8 cellular contexts compared by ENCODE assay signal in genomic region chr15:43799945-43800285, GRCh38. TPM values are rescaled to one million over a fixed set of nuclear protein-coding genes. Genes with fewer than 3 reads are reported as not detected.
DNase-seq lines count a peak whose midpoint lies in the region; ATAC-seq and TF ChIP-seq lines count a peak whose summit lies in the region.

Gene SERINC4, minus strand, starts transcription at chr15:43800220. Its CDS starts 234 bp downstream, at chr15:43799986.

- H3K23ac ChIP-seq in H9 (ENCODE audit: insufficient read length, low read depth, low read length): no peak within 1 kb of the TSS

- H2BK5ac ChIP-seq in H9 (ENCODE audit: insufficient read length, low read length): no peak within 1 kb of the TSS

- no peak within 1 kb of the TSS for H2BK120ac ChIP-seq in H9 (ENCODE audit: low read depth, low read length, poor library complexity, severe bottlenecking)

- H3K9ac ChIP-seq in H9 (ENCODE audit: extremely low read depth, insufficient read length, low read length) (peak within 1 kb of the TSS; percentile 82), skeletal muscle tissue (ENCODE audit: low read depth in 1 of 3, low read length in 3 of 3) (peak within 1 kb of the TSS; percentile 75 to 97 (median 92))

- peak within 1 kb of the TSS; percentile 99 for H3K4me3 Mint-ChIP-seq in H9
- H3K4me3 Mint-ChIP-seq in activated CD8-positive, alpha-beta T cell treated with anti-CD3 and anti-CD28 coated beads, Interleukin-2, amount 10 ng/mL, durations not matched to agents 7 days and 5 days: peak within 1 kb of the TSS; percentile 98

- H4K20me1 ChIP-seq in H9 (ENCODE audit: control insufficient read depth, insufficient read depth, insufficient read length): no peaks in the 10 kb centered on the region

- H3K4me3 ChIP-seq in right cardiac atrium (ENCODE audit: low read length) (peak within 1 kb of the TSS; percentile 99), skeletal muscle tissue (ENCODE audit: low read length in 3 of 3) (peak within 1 kb of the TSS; percentile 93 to 99 (median 98))

- no peak within 1 kb of the TSS for H3K56ac ChIP-seq in H9 (ENCODE audit: insufficient read length, low read depth, low read length)

- peak within 1 kb of the TSS; percentile 41; the same call in 1 of the 2 replicates for H3K14ac ChIP-seq in H9 (ENCODE audit: insufficient read depth, low read length)

- H3K27me3 Mint-ChIP-seq in H9 (ENCODE audit: low read depth): no peaks in the 10 kb centered on the region; the same call in 1 of the 2 replicates
- no peaks in the 10 kb centered on the region for H3K27me3 Mint-ChIP-seq in activated CD8-positive, alpha-beta T cell treated with anti-CD3 and anti-CD28 coated beads, Interleukin-2, amount 10 ng/mL, durations not matched to agents 7 days and 5 days (ENCODE audit: low read depth)

- CTCF ChIA-PET in activated CD8-positive, alpha-beta T cell treated with anti-CD3 and anti-CD28 coated beads, Interleukin-2, amount 10 ng/mL, durations not matched to agents 7 days and 5 days (lab: Charles Lee): interaction anchor here (0.8 to 1.8 kb wide), 4 partner anchors 8 to 28 kb away, joined by 3 to 8 read pairs (median 4); partner anchors contain the start of genes MFAP1 and SERF2

- no peaks in the 10 kb centered on the region for H3K9me3 Mint-ChIP-seq in H9
- H3K9me3 Mint-ChIP-seq in activated CD8-positive, alpha-beta T cell treated with anti-CD3 and anti-CD28 coated beads, Interleukin-2, amount 10 ng/mL, durations not matched to agents 7 days and 5 days (ENCODE audit: insufficient read depth): no peaks in the 10 kb centered on the region

- peaks cover 4% of the 10 kb centered on the region for H3K23me2 ChIP-seq in H9 (ENCODE audit: insufficient read length, low read depth, low read length, poor library complexity, severe bottlenecking)

- H3K36me3 Mint-ChIP-seq in H9 (ENCODE audit: insufficient read depth in 1 of 3, low read depth in 3 of 3): peaks cover 41 to 81% (median 55%) of the 10 kb centered on the region in 3 experiments
- peaks cover 69% of the 10 kb centered on the region for H3K36me3 Mint-ChIP-seq in activated CD8-positive, alpha-beta T cell treated with anti-CD3 and anti-CD28 coated beads, Interleukin-2, amount 10 ng/mL, durations not matched to agents 7 days and 5 days (ENCODE audit: low read depth)

- no peaks in the 10 kb centered on the region for H3K79me1 ChIP-seq in H9 (ENCODE audit: insufficient read depth, low read depth, low read length, poor library complexity, severe bottlenecking)

- no peak within 1 kb of the TSS for H3K4ac ChIP-seq in H9 (ENCODE audit: low read depth, low read length)

- H2BK12ac ChIP-seq in H9 (ENCODE audit: insufficient read length, low read depth, low read length): no peak within 1 kb of the TSS

- H3K4me1 ChIP-seq in H9 (ENCODE audit: insufficient read depth, low read length): peaks cover 7% of the 10 kb centered on the region; the same call in 1 of the 2 replicates
- peaks cover 20% of the 10 kb centered on the region for H3K4me1 ChIP-seq in right cardiac atrium (ENCODE audit: control insufficient read depth, insufficient read depth, low read length)
- H3K4me1 ChIP-seq in skeletal muscle tissue (ENCODE audit: control insufficient read depth in 3 of 3, insufficient read depth in 3 of 3, low read length in 3 of 3): peaks cover 42 to 53% (median 48%) of the 10 kb centered on the region in 3 donors

- H4K91ac ChIP-seq in H9 (ENCODE audit: insufficient read length, low read depth, low read length): no peak within 1 kb of the TSS

- no peak within 1 kb of the TSS for H3K27ac ChIP-seq in H9 (ENCODE audit: insufficient read length, low read depth, low read length)
- peak within 1 kb of the TSS; percentile 89 for H3K27ac ChIP-seq in right cardiac atrium (ENCODE audit: low read length)
- H3K27ac ChIP-seq in skeletal muscle tissue (ENCODE audit: low read depth, low read length): peak within 1 kb of the TSS; percentile 90

- H3T11ph ChIP-seq in H9 (ENCODE audit: low read length): no peak within 1 kb of the TSS

- peaks cover 54 to 59% of the 10 kb centered on the region in 2 experiments for H3K4me1 Mint-ChIP-seq in H9
- peaks cover 49% of the 10 kb centered on the region for H3K4me1 Mint-ChIP-seq in activated CD8-positive, alpha-beta T cell treated with anti-CD3 and anti-CD28 coated beads, Interleukin-2, amount 10 ng/mL, durations not matched to agents 7 days and 5 days (ENCODE audit: low read depth)

- no peak for DNase-seq in H9
- DNase-seq in activated CD8-positive, alpha-beta T cell treated with anti-CD3 and anti-CD28 coated beads, Interleukin-2, amount 10 ng/mL, durations not matched to agents 7 days and 5 days: no peak
- peak in 1 of 3 donors; percentile 54 for DNase-seq in right cardiac atrium
- no peak for DNase-seq in GDM1 (lab: John Stamatoyannopoulos, UW)
- no peak for DNase-seq in effector CD8-positive, alpha-beta T cell (lab: John Stamatoyannopoulos, UW)

- H3K36me3 ChIP-seq in skeletal muscle tissue (ENCODE audit: control insufficient read depth in 3 of 3, insufficient read depth in 3 of 3, low read length in 3 of 3): peaks cover 44 to 57% (median 55%) of the 10 kb centered on the region in 3 donors

- H2AK5ac ChIP-seq in H9 (ENCODE audit: insufficient read length, low read length): no peak within 1 kb of the TSS

- H3K4me2 ChIP-seq in H9 (ENCODE audit: insufficient read depth, insufficient read length, low read length): peak within 1 kb of the TSS; percentile 99

- no peak for TF ChIP-seq CTCF in H9 (conservative IDR thresholded peaks at IDR 0.05)

- intact Hi-C loops in right cardiac atrium (cut with DNase I): no loop called here

- H4K5ac ChIP-seq in H9 (ENCODE audit: insufficient read length, low read depth, low read length): no peak within 1 kb of the TSS

- H2BK20ac ChIP-seq in H9 (ENCODE audit: low read depth, low read length, poor library complexity, severe bottlenecking): no peak within 1 kb of the TSS

- no peak within 1 kb of the TSS for H2BK15ac ChIP-seq in H9 (ENCODE audit: low read depth, low read length)

- no CpG with 5 or more reads among the region's 8 CpGs for WGBS in H9 (ENCODE audit: extremely low coverage, insufficient read length, low lambda C conversion rate)
- 97% methylated on average over 8 of the region's 8 CpGs for WGBS in right cardiac atrium

- no peak within 1 kb of the TSS for H2AFZ ChIP-seq in H9 (ENCODE audit: low read length)

- H4K8ac ChIP-seq in H9 (replicated peaks; ENCODE audit: insufficient read length, low read depth, low read length): no peak within 1 kb of the TSS

- peak within 1 kb of the TSS; percentile 97 to 100 (median 98) for H3K27ac Mint-ChIP-seq in H9
- H3K27ac Mint-ChIP-seq in activated CD8-positive, alpha-beta T cell treated with anti-CD3 and anti-CD28 coated beads, Interleukin-2, amount 10 ng/mL, durations not matched to agents 7 days and 5 days: peak within 1 kb of the TSS; percentile 98

- H3K9me3 ChIP-seq in H9 (ENCODE audit: control insufficient read depth, low read depth, low read length) (no peaks in the 10 kb centered on the region), right cardiac atrium (ENCODE audit: control insufficient read depth, low read length) (no peaks in the 10 kb centered on the region), skeletal muscle tissue (ENCODE audit: control insufficient read depth in 3 of 3, low read length in 3 of 3) (no peaks in the 10 kb centered on the region)

- H3K18ac ChIP-seq in H9 (ENCODE audit: insufficient read length, low read depth, low read length): no peak within 1 kb of the TSS

- POLR2A ChIA-PET in activated CD8-positive, alpha-beta T cell treated with anti-CD3 and anti-CD28 coated beads, Interleukin-2, amount 10 ng/mL, durations not matched to agents 7 days and 5 days (lab: Charles Lee): interaction anchor here (0.5 to 3.4 kb wide), 12 partner anchors 8 to 619 kb away, joined by 3 to 23 read pairs (median 6); partner anchors contain the start of genes ELL3, MFAP1, PDIA3 and SERF2

- H3K27me3 ChIP-seq in H9 (ENCODE audit: insufficient read depth, low read length) (no peaks in the 10 kb centered on the region), right cardiac atrium (ENCODE audit: control insufficient read depth, insufficient read depth) (no peaks in the 10 kb centered on the region), skeletal muscle tissue (ENCODE audit: control insufficient read depth in 3 of 3, insufficient read depth in 3 of 3, low read length in 3 of 3) (no peaks in the 10 kb centered on the region)

- H3K79me2 ChIP-seq in H9 (ENCODE audit: insufficient read depth, low read length): no peaks in the 10 kb centered on the region

- ATAC-seq in activated CD8-positive, alpha-beta T cell treated with anti-CD3 and anti-CD28 coated beads, Interleukin-2, amount 10 ng/mL, durations not matched to agents 7 days and 5 days: no peak
- ATAC-seq in right cardiac atrium (peak; percentile 6 to 7), GM21423 (IDR thresholded peaks at IDR 0.05; ENCODE audit: unreplicated experiment) (no peak), HG03457 (IDR thresholded peaks at IDR 0.05; ENCODE audit: unreplicated experiment) (no peak)

RNA-seq across cellular contexts. Expression of gene SERINC4, which starts in this region (rescaled TPM):
- total RNA-seq in H9 (2021) (0.17 and 0.26 TPM in 2 replicates), right cardiac atrium (under 1 TPM in 3 of 4 donors, not detected in 1; 0.12 to 0.29 (median 0.25) TPM), skeletal muscle tissue (under 0.01 TPM)
- total RNA-seq in activated CD8-positive, alpha-beta T cell treated with anti-CD3 and anti-CD28 coated beads, Interleukin-2, amount 10 ng/mL, durations not matched to agents 7 days and 5 days: under 1 TPM; 0.21 to 0.39 TPM
- polyA plus RNA-seq in right cardiac atrium: 0.41 TPM

Comparison
In these comparisons a context has a peak if more than half of its experiments do, and no peak if none do; other contexts are left out.
1. Peak in ATAC-seq, H3K4me3 ChIP-seq and H3K27ac ChIP-seq in right cardiac atrium; RNA of the gene not detected or under 1 TPM.